8 cellular contexts compared by ENCODE assay signal in the genomic region with DNA sequence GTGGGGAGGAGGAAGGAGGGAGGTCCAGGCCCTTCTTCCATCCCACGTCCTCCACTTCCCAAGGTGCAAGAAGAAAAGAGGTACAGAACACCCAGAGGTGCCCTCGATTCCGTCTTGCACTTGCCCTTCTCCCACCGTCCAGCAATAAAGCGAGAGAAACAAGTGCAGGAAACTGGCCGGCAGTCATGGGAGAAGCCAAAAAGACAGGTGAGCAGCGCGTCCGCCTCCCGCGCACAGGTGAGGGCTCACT. TPM values are rescaled to one million over a fixed set of nuclear protein-coding genes. Genes with fewer than 3 reads are reported as not detected.
DNase-seq lines count a peak whose midpoint lies in the region; ATAC-seq, FAIRE-seq and TF ChIP-seq lines count a peak whose summit lies in the region.

No MANE protein-coding gene starts in this region.

- peak overlapping the region; percentile 89 to 94 for H3K4me3 Mint-ChIP-seq in CD14-positive monocyte

- peak; percentile 1 for ATAC-seq in HG03045 (IDR thresholded peaks at IDR 0.05; ENCODE audit: unreplicated experiment)
- ATAC-seq in HG02571 (IDR thresholded peaks at IDR 0.05; ENCODE audit: unreplicated experiment), result no peak

- H3K9me3 Mint-ChIP-seq in CD14-positive monocyte, result peaks cover 0 to 4% (median 0%) of the 10 kb centered on the region in 7 donors

- no peak for FAIRE-seq in D721Med (lab: Jason Lieb, UNC)

- peak overlapping the region; percentile 70 for H3K4me3 ChIP-seq in brain microvascular endothelial cell (ENCODE audit: low read depth, low read length)
- peak overlapping the region; percentile 96 to 98 for H3K4me3 ChIP-seq in mucosa of rectum (ENCODE audit: low read length in 2 of 2)

- peak overlapping the region; percentile 84 to 93 (median 88) for H3K27ac Mint-ChIP-seq in CD14-positive monocyte

- H3K9me3 ChIP-seq in mucosa of rectum (ENCODE audit: control insufficient read depth in 2 of 2, low read length in 2 of 2), result no peaks in the 10 kb centered on the region

- H3K27me3 ChIP-seq in brain microvascular endothelial cell (replicated peaks) (no peaks in the 10 kb centered on the region), mucosa of rectum (ENCODE audit: control insufficient read depth in 2 of 2, insufficient read depth in 2 of 2, low read length in 2 of 2) (no peaks in the 10 kb centered on the region)

- H3K27ac ChIP-seq in brain microvascular endothelial cell, result no peak overlapping the region
- peak overlapping the region; percentile 88 to 91 for H3K27ac ChIP-seq in mucosa of rectum (ENCODE audit: low read depth in 2 of 2, low read length in 2 of 2)

- intact Hi-C loops in CD14-positive monocyte (cut with micrococcal nuclease), result no loop called here

- DNase-seq in CD14-positive monocyte (ENCODE audit: low spot score) (no peak), brain microvascular endothelial cell (no peak), DMS153 (lab: John Stamatoyannopoulos, UW) (no peak), D721Med (ENCODE audit: insufficient read length, low spot score) (no peak), SK-N-DZ (ENCODE audit: low spot score) (no peak)

- H3K9ac ChIP-seq in mucosa of rectum (ENCODE audit: low read depth in 1 of 2, low read length in 2 of 2), result peak overlapping the region; percentile 79 to 91

- H3K36me3 ChIP-seq in brain microvascular endothelial cell (replicated peaks), result no peaks in the 10 kb centered on the region
- no peaks in the 10 kb centered on the region for H3K36me3 ChIP-seq in mucosa of rectum (ENCODE audit: control insufficient read depth in 2 of 2, insufficient read depth in 2 of 2, low read length in 2 of 2)

- peaks cover 4 to 5% of the 10 kb centered on the region in 2 donors for H3K36me3 Mint-ChIP-seq in CD14-positive monocyte

- TF ChIP-seq CTCF in CD14-positive monocyte (IDR thresholded peaks at IDR 0.05), result no peak
- TF ChIP-seq CTCF in brain microvascular endothelial cell (IDR thresholded peaks at IDR 0.05; ENCODE audit: low read depth, low read length, missing control alignments), result no peak
- no peak for TF ChIP-seq CTCF in D721Med (IDR thresholded peaks at IDR 0.05; ENCODE audit: insufficient read depth, missing control alignments)

- H3K4me1 ChIP-seq in mucosa of rectum (ENCODE audit: control insufficient read depth in 2 of 2, insufficient read depth in 2 of 2, low read length in 2 of 2), result peaks cover 12 to 14% of the 10 kb centered on the region in 2 donors

- H3K4me1 Mint-ChIP-seq in CD14-positive monocyte, result peaks cover 52% of the 10 kb centered on the region

- in situ Hi-C loops in brain microvascular endothelial cell (cut with HindIII; ENCODE audit: low pct_ligation_motif_present, low sequenced_read_pairs), result no loop called here

- H3K27me3 Mint-ChIP-seq in CD14-positive monocyte (ENCODE audit: low read depth in 3 of 3), result peaks cover 0 to 2% (median 0%) of the 10 kb centered on the region in 3 donors

RNA-seq across cellular contexts. Expression of gene C10orf95, which starts 1.3 kb away (rescaled TPM):
- not detected for polyA plus RNA-seq in CD14-positive monocyte
- polyA plus RNA-seq in SK-N-DZ (2014; cell fraction: cytosol; rRNA removed), result not detected in 2 replicates
- not detected in 2 replicates for polyA plus RNA-seq in SK-N-DZ (2014; cell fraction: nucleus; rRNA removed)

RNA-seq across cellular contexts. Expression of gene CUEDC2, which starts 17.7 kb away (rescaled TPM):
- polyA plus RNA-seq in CD14-positive monocyte, result 10 to 100 TPM; 58.5 to 70.2 TPM
- polyA plus RNA-seq in SK-N-DZ (2014; cell fraction: cytosol; rRNA removed), result 130 and 171 TPM in 2 replicates
- 127 and 172 TPM in 2 replicates for polyA plus RNA-seq in SK-N-DZ (2014; cell fraction: nucleus; rRNA removed)

RNA-seq across cellular contexts. Expression of gene FBXL15, which starts 29.4 kb away (rescaled TPM):
- polyA plus RNA-seq in CD14-positive monocyte, result 10 to 100 TPM; 25.5 to 36.3 TPM
- 34.1 and 42.6 TPM in 2 replicates for polyA plus RNA-seq in SK-N-DZ (2014; cell fraction: cytosol; rRNA removed)
- 47.1 and 53.0 TPM in 2 replicates for polyA plus RNA-seq in SK-N-DZ (2014; cell fraction: nucleus; rRNA removed)

RNA-seq across cellular contexts. Expression of gene PSD, which starts 31.5 kb away (rescaled TPM):
- polyA plus RNA-seq in CD14-positive monocyte, result 1 to 10 TPM; 1.1 to 1.5 TPM
- 19.2 and 20.4 TPM in 2 replicates for polyA plus RNA-seq in SK-N-DZ (2014; cell fraction: cytosol; rRNA removed)
- 90.7 and 104 TPM in 2 replicates for polyA plus RNA-seq in SK-N-DZ (2014; cell fraction: nucleus; rRNA removed)

RNA-seq across cellular contexts. Expression of gene ACTR1A, which starts 52.5 kb away (rescaled TPM):
- 10 to 100 TPM; 79.0 to 79.4 TPM for polyA plus RNA-seq in CD14-positive monocyte
- 149 and 157 TPM in 2 replicates for polyA plus RNA-seq in SK-N-DZ (2014; cell fraction: cytosol; rRNA removed)
- polyA plus RNA-seq in SK-N-DZ (2014; cell fraction: nucleus; rRNA removed), result 83.3 and 95.2 TPM in 2 replicates
